Comparison of ENCODE assay signal across 8 cellular contexts in the genomic region with DNA sequence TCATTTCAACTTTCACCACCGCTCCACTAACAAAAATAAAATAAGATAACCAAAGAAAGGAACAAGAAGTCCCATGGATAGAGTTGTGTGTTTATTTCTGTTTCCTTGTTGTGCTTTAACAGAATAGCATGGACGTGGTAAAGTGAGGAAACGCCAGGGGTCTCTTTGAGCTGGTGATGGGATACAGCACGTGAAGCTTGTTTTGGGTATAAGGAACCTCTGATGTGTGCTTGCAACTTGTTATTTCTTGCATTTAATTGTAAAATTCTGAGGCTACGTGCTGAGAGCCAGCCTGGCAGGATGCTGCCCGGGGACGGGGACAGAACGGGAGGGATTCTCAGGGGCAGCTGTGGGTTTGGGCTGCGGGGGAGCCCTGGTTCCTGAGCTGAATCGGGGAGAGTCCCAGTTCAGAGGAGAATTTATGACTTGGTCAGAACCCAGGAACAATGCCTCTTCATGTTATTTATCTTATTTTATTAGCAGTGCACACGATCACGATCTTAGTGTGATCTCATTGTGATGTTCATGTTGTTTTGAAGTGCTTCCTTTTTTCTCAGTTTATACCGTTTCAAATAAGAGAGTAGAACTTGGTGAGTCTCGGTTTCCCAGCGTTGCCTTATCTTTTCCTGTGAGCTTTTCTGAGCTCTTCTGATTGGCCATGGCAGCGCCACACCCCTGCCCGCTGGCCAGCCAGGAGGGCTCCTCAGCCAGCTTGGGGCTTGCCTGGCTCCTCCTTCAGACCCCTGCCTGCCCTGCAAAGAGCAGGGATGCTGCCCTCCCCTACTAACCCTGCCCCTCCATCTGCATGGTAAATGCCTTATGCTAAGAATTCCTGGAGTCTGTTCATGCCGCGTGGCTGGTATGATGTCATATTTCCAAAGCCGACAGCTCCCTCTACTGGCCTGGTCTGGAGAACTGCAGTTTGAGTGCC.
DNase-seq lines count a peak whose midpoint lies in the region; ATAC-seq, FAIRE-seq and TF ChIP-seq lines count a peak whose summit lies in the region.

No MANE protein-coding gene starts in this region.

- ATAC-seq in HG02870 (IDR thresholded peaks at IDR 0.05; ENCODE audit: unreplicated experiment) (peak; percentile 19), psoas muscle (peak; percentile 90 to 93 (median 92))

- DNase-seq in GM13977 (ENCODE audit: low spot score) (peak; percentile 77), NCI-H1436 treated with DMSO at 0.1 percent for 48 hours (lab: John Stamatoyannopoulos, UW) (peak; percentile 56), right atrium auricular region (ENCODE audit: low spot score) (peak; percentile 94), psoas muscle (peak; percentile 74 to 84), urothelium cell line (ENCODE audit: low spot score) (peak; percentile 98)

- H3K27me3 ChIP-seq in right atrium auricular region, result no peaks in the 10 kb centered on the region
- no peaks in the 10 kb centered on the region for H3K27me3 ChIP-seq in psoas muscle (ENCODE audit: insufficient read depth in 3 of 3, low read length in 2 of 3)

- peak overlapping the region; percentile 81 for H3K27ac ChIP-seq in angular gyrus (ENCODE audit: low read depth, low read length)
- H3K27ac ChIP-seq in right atrium auricular region, result peak overlapping the region; percentile 55 to 77
- peak overlapping the region; percentile 14 for H3K27ac ChIP-seq in psoas muscle

- peak; percentile 13 for FAIRE-seq in urothelium cell line (lab: Jason Lieb, UNC)

- no peaks in the 10 kb centered on the region for H3K36me3 ChIP-seq in right atrium auricular region
- no peaks in the 10 kb centered on the region for H3K36me3 ChIP-seq in psoas muscle (ENCODE audit: insufficient read depth in 1 of 2, low read depth in 1 of 2)

- H3K27ac Mint-ChIP-seq in T-helper 1 cell treated with Interleukin-12 subunit alpha and Interleukin-12 subunit beta and Interleukin-4 antibody, amounts not matched to agents 30 μg/mL and 1 μg/mL, for 36 hours, result peak overlapping the region; percentile 82

- peaks cover 0 to 24% of the 10 kb centered on the region in 2 donors for H3K4me1 ChIP-seq in right atrium auricular region
- H3K4me1 ChIP-seq in psoas muscle, result peaks cover 9% of the 10 kb centered on the region

- WGBS in psoas muscle, 3 donors, result 5 to 20% (median 8%) methylated on average over 20 of the region's 20 CpGs

- H3K27me3 Mint-ChIP-seq in T-helper 1 cell treated with Interleukin-12 subunit alpha and Interleukin-12 subunit beta and Interleukin-4 antibody, amounts not matched to agents 30 μg/mL and 1 μg/mL, for 36 hours (ENCODE audit: low read depth), result peaks cover 5% of the 10 kb centered on the region

- H3K4me3 Mint-ChIP-seq in T-helper 1 cell treated with Interleukin-12 subunit alpha and Interleukin-12 subunit beta and Interleukin-4 antibody, amounts not matched to agents 30 μg/mL and 1 μg/mL, for 36 hours, result peak overlapping the region; percentile 84

- in situ Hi-C loops in GM13977 (cut with MboI; ENCODE audit: low pct_unique_long_range_greater_than_20kb, low sequenced_read_pairs, unreplicated experiment), result loop anchor here (5.0 kb wide), 1 partner anchor 175 kb away; no protein-coding TSS in a partner anchor

- H3K9me3 ChIP-seq in right atrium auricular region (no peaks in the 10 kb centered on the region), psoas muscle (no peaks in the 10 kb centered on the region)

- intact Hi-C loops in psoas muscle (cut with DNase I), result loop anchor here (2.0 to 5.0 kb wide), 3 partner anchors 65 to 345 kb away; a partner anchor contains a TSS

- TF ChIP-seq CTCF in GM13977 (IDR thresholded peaks at IDR 0.05; ENCODE audit: extremely low read depth, insufficient read depth, missing control alignments), result peak; percentile 86
- TF ChIP-seq CTCF in right atrium auricular region (IDR thresholded peaks at IDR 0.05), result peak; percentile 74 to 92
- TF ChIP-seq CTCF in psoas muscle (IDR thresholded peaks at IDR 0.05), result peak; percentile 92

- H3K9me3 Mint-ChIP-seq in T-helper 1 cell treated with Interleukin-12 subunit alpha and Interleukin-12 subunit beta and Interleukin-4 antibody, amounts not matched to agents 30 μg/mL and 1 μg/mL, for 36 hours, result peaks cover 7% of the 10 kb centered on the region

- H3K4me3 ChIP-seq in right atrium auricular region (peak overlapping the region; percentile 18 to 36), psoas muscle (peak overlapping the region; percentile 57)

- peaks cover 42% of the 10 kb centered on the region for H3K4me1 Mint-ChIP-seq in T-helper 1 cell treated with Interleukin-12 subunit alpha and Interleukin-12 subunit beta and Interleukin-4 antibody, amounts not matched to agents 30 μg/mL and 1 μg/mL, for 36 hours (ENCODE audit: low read depth)

- peaks cover 20% of the 10 kb centered on the region for H3K36me3 Mint-ChIP-seq in T-helper 1 cell treated with Interleukin-12 subunit alpha and Interleukin-12 subunit beta and Interleukin-4 antibody, amounts not matched to agents 30 μg/mL and 1 μg/mL, for 36 hours (ENCODE audit: low read depth)

Comparison
In these comparisons a context has a peak if more than half of its experiments do, and no peak if none do; other contexts are left out.
1. Peak in every context shown above with its lines: DNase-seq, ATAC-seq, H3K4me3 ChIP-seq and H3K27ac ChIP-seq.
2. H3K27ac ChIP-seq: peak in every context shown above with its lines; median percentile 81 in angular gyrus; 66 in right atrium auricular region; 14 in psoas muscle.